ENCODE assay signal across 8 cellular contexts in the genomic region with DNA sequence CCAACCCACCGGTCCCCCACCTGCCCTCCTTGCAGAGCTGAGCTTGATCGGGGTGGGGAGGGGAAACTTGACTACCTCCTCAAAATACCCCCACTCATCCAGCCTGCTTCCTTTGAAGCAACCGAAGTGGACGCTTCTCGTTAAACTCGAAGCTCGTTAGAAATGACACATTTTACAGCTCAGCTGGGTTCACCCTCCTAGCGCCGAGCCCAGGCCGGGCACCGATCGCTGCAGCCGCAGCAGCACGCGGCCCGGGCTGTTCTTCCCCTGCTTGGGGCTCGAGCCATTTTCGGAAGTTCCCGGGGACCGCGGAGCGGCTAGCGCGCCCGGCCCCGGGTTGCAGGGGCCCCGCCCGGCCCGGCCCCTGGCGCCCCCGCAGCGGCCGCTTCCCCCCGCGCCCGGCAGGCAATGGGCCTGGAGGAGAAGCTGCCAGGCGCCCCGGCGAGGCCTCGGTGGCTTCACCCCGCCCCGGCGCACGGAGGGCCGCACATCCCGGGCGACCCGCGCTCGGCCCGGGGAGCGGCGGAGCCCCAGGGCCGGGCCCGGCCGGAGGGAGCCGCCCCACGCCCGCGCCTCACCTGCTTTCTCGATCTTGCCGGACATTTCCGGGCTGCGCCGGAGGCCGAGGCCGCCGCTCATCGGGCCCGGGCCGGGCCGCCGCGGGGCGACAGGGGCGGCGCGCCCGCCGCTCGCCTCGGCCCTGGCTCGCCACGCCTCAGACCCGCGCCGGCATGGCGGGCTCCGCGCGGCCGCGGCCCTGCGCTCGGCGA. TPM values are rescaled to one million over a fixed set of nuclear protein-coding genes. Genes with fewer than 3 reads are reported as not detected.
DNase-seq lines count a peak whose midpoint lies in the region; ATAC-seq and TF ChIP-seq lines count a peak whose summit lies in the region.

No MANE protein-coding gene starts in this region.

- peaks cover 3% of the 10 kb centered on the region; the same call in 1 of the 2 replicates for H3K9me3 ChIP-seq in SJSA1 (replicated peaks)
- H3K9me3 ChIP-seq in spleen = no peaks in the 10 kb centered on the region

- H3K4me3 ChIP-seq in SJSA1 (peak overlapping the region; percentile 86), spleen (peak overlapping the region; percentile 44 to 84 (median 58))

- 0 to 2% (median 1%) methylated on average over 27 to 96 of the region's 96 CpGs for WGBS in spleen, 5 donors

- no peak for DNase-seq in SJSA1 (ENCODE audit: low read depth in 1 of 2, low spot score in 2 of 2)
- peak; percentile 81 for DNase-seq in iPS-NIHi11 (ENCODE audit: low spot score)
- DNase-seq in spleen = peak; percentile 93
- no peak for DNase-seq in GOT3 (lab: John Stamatoyannopoulos, UW)
- DNase-seq in kidney glomerular epithelial cell (lab: John Stamatoyannopoulos, UW) = no peak

- H3K27me3 ChIP-seq in SJSA1 (replicated peaks) = no peaks in the 10 kb centered on the region
- no peaks in the 10 kb centered on the region for H3K27me3 ChIP-seq in spleen (replicated peaks in 1 of 7)

- H3K4me1 ChIP-seq in SJSA1 (replicated peaks) = peaks cover 25% of the 10 kb centered on the region
- H3K4me1 ChIP-seq in spleen = peaks cover 37 to 72% (median 58%) of the 10 kb centered on the region in 6 donors

- no peak overlapping the region for H3K27ac ChIP-seq in SJSA1
- H3K27ac ChIP-seq in spleen = peak overlapping the region; percentile 78 to 98 (median 90)

- peaks cover 46% of the 10 kb centered on the region for H3K4me1 Mint-ChIP-seq in brain

- H3K9me3 Mint-ChIP-seq in brain = no peaks in the 10 kb centered on the region

- H3K36me3 ChIP-seq in SJSA1 (0 out of 2 replicates have a peak, but pooled peaks cover 3% of the 10 kb centered on the region), spleen (no peaks in the 10 kb centered on the region)

- peak overlapping the region; percentile 92 to 96 (median 95) for H3K4me3 Mint-ChIP-seq in brain

- TF ChIP-seq POLR2A in GM18505 (IDR thresholded peaks at IDR 0.05; ENCODE audit: borderline replicate concordance, extremely low read depth, insufficient read depth, insufficient read length) (peak; percentile 51), spleen (IDR thresholded peaks at IDR 0.05) (no peak)

- H3K36me3 Mint-ChIP-seq in brain = peaks cover 7% of the 10 kb centered on the region

- intact Hi-C loops in spleen (cut with DNase I; ENCODE audit: low total_unique reads) = loop anchor here (5.0 to 10.0 kb wide), 2 partner anchors 37 to 65 kb away; no protein-coding TSS in a partner anchor

- ATAC-seq in GM18505 (IDR thresholded peaks at IDR 0.05; ENCODE audit: unreplicated experiment) = peak; percentile 29
- peak; percentile 47 for ATAC-seq in HG02798 (IDR thresholded peaks at IDR 0.05; ENCODE audit: poor library complexity, unreplicated experiment)

- H3K27me3 Mint-ChIP-seq in brain = no peaks in the 10 kb centered on the region

- TF ChIP-seq CTCF in brain (conservative IDR thresholded peaks at IDR 0.05) = peak in 1 of 2 experiments; percentile 20
- TF ChIP-seq CTCF in spleen (IDR thresholded peaks at IDR 0.05 in 8 of 11, conservative IDR thresholded peaks at IDR 0.05 in 3 of 11) = peak in 1 of 11 experiments; percentile 10

- H3K27ac Mint-ChIP-seq in brain = peak overlapping the region; percentile 85 to 96 (median 92)

RNA-seq across cellular contexts. Expression of gene RAPGEF1, which starts 0.5 kb away (rescaled TPM):
- 23.6 and 24.7 TPM in 2 replicates for total RNA-seq in SJSA1 (2014; rRNA removed; shearing (Covaris generic))
- 44.2 TPM for polyA plus RNA-seq in brain (ENCODE audit: insufficient read depth, low read depth, low replicate concordance)
- 100 to 1,000 TPM in 6 of 7 donors, 10 to 100 TPM in 1; 88.1 to 137 (median 118) TPM for total RNA-seq in spleen
- polyA plus RNA-seq in spleen = 10 to 100 TPM; 16.9 to 47.8 (median 19.9) TPM

Comparison
In these comparisons a context has a peak if more than half of its experiments do, and no peak if none do; other contexts are left out.
1. DNase-seq: peak in iPS-NIHi11 (single experiment) and spleen (single experiment); none in SJSA1 (0 of 2), GOT3 (single experiment) and kidney glomerular epithelial cell (single experiment).